In the genomic region with DNA sequence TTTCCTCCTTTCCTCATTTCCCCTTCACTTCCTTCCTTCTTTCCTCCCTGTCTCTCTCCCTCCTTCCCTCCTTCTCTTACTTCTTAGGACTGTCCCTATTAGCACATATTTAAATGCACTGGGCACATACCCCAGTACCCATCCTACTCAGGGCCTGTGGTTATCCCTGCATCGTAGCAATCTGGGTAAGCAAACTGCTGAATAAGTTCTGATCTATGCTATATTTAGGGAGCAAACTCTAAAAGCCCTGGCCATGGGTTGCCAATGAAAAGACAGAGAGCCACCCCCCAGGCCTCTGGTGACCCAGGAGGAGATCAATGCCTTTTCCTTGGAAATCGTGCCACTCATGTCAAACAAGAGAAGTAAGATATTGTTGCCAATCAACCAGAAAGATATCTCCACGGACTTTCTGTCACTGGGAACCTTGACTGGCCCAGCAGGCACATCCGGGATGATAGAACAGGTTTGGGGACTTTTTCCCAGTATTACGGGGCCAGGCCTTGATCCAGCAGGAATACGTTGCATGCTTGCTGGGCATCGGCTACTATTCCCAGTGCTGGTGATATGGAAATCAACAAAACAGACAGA, we compare ENCODE assay signal across 1 cellular context.
TF ChIP-seq lines count a peak whose summit lies in the region.

No MANE protein-coding gene starts in this region.

TF ChIP-seq in GM23338, 12 proteins besides CTCF, POLR2A, EP300 and RAD21 (continued from another document):
- TF ChIP-seq, protein P1, sequence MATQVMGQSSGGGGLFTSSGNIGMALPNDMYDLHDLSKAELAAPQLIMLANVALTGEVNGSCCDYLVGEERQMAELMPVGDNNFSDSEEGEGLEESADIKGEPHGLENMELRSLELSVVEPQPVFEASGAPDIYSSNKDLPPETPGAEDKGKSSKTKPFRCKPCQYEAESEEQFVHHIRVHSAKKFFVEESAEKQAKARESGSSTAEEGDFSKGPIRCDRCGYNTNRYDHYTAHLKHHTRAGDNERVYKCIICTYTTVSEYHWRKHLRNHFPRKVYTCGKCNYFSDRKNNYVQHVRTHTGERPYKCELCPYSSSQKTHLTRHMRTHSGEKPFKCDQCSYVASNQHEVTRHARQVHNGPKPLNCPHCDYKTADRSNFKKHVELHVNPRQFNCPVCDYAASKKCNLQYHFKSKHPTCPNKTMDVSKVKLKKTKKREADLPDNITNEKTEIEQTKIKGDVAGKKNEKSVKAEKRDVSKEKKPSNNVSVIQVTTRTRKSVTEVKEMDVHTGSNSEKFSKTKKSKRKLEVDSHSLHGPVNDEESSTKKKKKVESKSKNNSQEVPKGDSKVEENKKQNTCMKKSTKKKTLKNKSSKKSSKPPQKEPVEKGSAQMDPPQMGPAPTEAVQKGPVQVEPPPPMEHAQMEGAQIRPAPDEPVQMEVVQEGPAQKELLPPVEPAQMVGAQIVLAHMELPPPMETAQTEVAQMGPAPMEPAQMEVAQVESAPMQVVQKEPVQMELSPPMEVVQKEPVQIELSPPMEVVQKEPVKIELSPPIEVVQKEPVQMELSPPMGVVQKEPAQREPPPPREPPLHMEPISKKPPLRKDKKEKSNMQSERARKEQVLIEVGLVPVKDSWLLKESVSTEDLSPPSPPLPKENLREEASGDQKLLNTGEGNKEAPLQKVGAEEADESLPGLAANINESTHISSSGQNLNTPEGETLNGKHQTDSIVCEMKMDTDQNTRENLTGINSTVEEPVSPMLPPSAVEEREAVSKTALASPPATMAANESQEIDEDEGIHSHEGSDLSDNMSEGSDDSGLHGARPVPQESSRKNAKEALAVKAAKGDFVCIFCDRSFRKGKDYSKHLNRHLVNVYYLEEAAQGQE (IDR thresholded peaks at IDR 0.05; ENCODE audit: unreplicated experiment), result no peak
- TF ChIP-seq, protein P2, sequence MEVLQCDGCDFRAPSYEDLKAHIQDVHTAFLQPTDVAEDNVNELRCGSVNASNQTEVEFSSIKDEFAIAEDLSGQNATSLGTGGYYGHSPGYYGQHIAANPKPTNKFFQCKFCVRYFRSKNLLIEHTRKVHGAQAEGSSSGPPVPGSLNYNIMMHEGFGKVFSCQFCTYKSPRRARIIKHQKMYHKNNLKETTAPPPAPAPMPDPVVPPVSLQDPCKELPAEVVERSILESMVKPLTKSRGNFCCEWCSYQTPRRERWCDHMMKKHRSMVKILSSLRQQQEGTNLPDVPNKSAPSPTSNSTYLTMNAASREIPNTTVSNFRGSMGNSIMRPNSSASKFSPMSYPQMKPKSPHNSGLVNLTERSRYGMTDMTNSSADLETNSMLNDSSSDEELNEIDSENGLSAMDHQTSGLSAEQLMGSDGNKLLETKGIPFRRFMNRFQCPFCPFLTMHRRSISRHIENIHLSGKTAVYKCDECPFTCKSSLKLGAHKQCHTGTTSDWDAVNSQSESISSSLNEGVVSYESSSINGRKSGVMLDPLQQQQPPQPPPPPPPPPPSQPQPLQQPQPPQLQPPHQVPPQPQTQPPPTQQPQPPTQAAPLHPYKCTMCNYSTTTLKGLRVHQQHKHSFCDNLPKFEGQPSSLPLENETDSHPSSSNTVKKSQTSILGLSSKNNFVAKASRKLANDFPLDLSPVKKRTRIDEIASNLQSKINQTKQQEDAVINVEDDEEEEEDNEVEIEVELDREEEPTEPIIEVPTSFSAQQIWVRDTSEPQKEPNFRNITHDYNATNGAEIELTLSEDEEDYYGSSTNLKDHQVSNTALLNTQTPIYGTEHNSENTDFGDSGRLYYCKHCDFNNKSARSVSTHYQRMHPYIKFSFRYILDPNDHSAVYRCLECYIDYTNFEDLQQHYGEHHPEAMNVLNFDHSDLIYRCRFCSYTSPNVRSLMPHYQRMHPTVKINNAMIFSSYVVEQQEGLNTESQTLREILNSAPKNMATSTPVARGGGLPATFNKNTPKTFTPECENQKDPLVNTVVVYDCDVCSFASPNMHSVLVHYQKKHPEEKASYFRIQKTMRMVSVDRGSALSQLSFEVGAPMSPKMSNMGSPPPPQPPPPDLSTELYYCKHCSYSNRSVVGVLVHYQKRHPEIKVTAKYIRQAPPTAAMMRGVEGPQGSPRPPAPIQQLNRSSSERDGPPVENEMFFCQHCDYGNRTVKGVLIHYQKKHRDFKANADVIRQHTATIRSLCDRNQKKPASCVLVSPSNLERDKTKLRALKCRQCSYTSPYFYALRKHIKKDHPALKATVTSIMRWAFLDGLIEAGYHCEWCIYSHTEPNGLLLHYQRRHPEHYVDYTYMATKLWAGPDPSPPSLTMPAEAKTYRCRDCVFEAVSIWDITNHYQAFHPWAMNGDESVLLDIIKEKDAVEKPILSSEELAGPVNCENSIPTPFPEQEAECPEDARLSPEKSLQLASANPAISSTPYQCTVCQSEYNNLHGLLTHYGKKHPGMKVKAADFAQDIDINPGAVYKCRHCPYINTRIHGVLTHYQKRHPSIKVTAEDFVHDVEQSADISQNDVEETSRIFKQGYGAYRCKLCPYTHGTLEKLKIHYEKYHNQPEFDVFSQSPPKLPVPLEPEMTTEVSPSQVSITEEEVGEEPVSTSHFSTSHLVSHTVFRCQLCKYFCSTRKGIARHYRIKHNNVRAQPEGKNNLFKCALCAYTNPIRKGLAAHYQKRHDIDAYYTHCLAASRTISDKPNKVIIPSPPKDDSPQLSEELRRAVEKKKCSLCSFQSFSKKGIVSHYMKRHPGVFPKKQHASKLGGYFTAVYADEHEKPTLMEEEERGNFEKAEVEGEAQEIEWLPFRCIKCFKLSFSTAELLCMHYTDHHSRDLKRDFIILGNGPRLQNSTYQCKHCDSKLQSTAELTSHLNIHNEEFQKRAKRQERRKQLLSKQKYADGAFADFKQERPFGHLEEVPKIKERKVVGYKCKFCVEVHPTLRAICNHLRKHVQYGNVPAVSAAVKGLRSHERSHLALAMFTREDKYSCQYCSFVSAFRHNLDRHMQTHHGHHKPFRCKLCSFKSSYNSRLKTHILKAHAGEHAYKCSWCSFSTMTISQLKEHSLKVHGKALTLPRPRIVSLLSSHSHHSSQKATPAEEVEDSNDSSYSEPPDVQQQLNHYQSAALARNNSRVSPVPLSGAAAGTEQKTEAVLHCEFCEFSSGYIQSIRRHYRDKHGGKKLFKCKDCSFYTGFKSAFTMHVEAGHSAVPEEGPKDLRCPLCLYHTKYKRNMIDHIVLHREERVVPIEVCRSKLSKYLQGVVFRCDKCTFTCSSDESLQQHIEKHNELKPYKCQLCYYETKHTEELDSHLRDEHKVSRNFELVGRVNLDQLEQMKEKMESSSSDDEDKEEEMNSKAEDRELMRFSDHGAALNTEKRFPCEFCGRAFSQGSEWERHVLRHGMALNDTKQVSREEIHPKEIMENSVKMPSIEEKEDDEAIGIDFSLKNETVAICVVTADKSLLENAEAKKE (CRISPR knock-in tag; IDR thresholded peaks at IDR 0.05), result no peak
- TF ChIP-seq, protein P3, sequence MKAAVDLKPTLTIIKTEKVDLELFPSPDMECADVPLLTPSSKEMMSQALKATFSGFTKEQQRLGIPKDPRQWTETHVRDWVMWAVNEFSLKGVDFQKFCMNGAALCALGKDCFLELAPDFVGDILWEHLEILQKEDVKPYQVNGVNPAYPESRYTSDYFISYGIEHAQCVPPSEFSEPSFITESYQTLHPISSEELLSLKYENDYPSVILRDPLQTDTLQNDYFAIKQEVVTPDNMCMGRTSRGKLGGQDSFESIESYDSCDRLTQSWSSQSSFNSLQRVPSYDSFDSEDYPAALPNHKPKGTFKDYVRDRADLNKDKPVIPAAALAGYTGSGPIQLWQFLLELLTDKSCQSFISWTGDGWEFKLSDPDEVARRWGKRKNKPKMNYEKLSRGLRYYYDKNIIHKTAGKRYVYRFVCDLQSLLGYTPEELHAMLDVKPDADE (IDR thresholded peaks at IDR 0.05), result no peak
- TF ChIP-seq EZH2 (IDR thresholded peaks at IDR 0.05; ENCODE audit: low read depth, unreplicated experiment) (no peak), NANOG (IDR thresholded peaks at IDR 0.05; ENCODE audit: borderline replicate concordance) (no peak), ZNF331 (CRISPR knock-in tag; IDR thresholded peaks at IDR 0.05; ENCODE audit: low read depth) (no peak), EZH2phosphoT487 (IDR thresholded peaks at IDR 0.05; ENCODE audit: unreplicated experiment) (no peak), ZNF114 (CRISPR knock-in tag; IDR thresholded peaks at IDR 0.05) (no peak), CREB1 (CRISPR knock-in tag; IDR thresholded peaks at IDR 0.05; ENCODE audit: low read depth) (no peak)
TF ChIP-seq in GM23338: peak in this region for 0.
